In the genomic region with DNA sequence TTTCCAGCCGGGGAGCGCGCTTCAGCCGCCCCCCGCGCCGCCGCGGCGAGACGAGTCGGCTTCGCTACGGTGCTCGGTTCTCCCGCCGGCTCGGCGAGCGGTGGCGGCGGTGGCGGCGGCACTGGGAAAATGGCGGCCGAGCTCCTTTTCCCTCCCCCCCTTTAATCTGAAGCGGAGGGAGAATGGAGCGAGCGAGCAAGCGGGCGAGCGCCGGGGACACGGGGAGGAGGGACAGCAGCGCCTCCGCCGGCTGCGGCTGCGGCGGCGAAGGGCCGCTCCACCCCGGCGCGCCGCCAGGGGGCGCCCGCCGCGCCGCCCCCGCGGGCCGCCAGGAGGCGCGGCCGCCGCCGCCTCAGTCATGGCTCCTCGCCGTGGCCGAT, we compare ENCODE assay signal across 8 cellular contexts. TPM values are rescaled to one million over a fixed set of nuclear protein-coding genes. Genes with fewer than 3 reads are reported as not detected.
DNase-seq lines count a peak whose midpoint lies in the region; FAIRE-seq and TF ChIP-seq lines count a peak whose summit lies in the region.

A gene with protein sequence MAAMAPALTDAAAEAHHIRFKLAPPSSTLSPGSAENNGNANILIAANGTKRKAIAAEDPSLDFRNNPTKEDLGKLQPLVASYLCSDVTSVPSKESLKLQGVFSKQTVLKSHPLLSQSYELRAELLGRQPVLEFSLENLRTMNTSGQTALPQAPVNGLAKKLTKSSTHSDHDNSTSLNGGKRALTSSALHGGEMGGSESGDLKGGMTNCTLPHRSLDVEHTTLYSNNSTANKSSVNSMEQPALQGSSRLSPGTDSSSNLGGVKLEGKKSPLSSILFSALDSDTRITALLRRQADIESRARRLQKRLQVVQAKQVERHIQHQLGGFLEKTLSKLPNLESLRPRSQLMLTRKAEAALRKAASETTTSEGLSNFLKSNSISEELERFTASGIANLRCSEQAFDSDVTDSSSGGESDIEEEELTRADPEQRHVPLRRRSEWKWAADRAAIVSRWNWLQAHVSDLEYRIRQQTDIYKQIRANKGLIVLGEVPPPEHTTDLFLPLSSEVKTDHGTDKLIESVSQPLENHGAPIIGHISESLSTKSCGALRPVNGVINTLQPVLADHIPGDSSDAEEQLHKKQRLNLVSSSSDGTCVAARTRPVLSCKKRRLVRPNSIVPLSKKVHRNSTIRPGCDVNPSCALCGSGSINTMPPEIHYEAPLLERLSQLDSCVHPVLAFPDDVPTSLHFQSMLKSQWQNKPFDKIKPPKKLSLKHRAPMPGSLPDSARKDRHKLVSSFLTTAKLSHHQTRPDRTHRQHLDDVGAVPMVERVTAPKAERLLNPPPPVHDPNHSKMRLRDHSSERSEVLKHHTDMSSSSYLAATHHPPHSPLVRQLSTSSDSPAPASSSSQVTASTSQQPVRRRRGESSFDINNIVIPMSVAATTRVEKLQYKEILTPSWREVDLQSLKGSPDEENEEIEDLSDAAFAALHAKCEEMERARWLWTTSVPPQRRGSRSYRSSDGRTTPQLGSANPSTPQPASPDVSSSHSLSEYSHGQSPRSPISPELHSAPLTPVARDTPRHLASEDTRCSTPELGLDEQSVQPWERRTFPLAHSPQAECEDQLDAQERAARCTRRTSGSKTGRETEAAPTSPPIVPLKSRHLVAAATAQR (N-terminal part only) (minus strand): TSS at position 184 of the 380 bp plus-strand sequence. CDS start 21,286 bp downstream, outside the sequence.

- peak within 1 kb of the TSS; percentile 98 for H3K4me2 ChIP-seq in endothelial cell of umbilical vein (ENCODE audit: insufficient read depth, low read length)

- POLR2A ChIA-PET in endothelial cell of umbilical vein (lab: Charles Lee) = interaction anchor here (0.6 to 0.7 kb wide), 2 partner anchors 18 to 42 kb away, joined by 3 to 4 read pairs; no protein-coding TSS in a partner anchor

- H4K20me1 ChIP-seq in endothelial cell of umbilical vein (replicated peaks; ENCODE audit: control insufficient read depth, extremely low read depth, insufficient read depth, low read length) = peaks cover 15% of the 10 kb centered on the region

- H3K4me1 ChIP-seq in endothelial cell of umbilical vein (ENCODE audit: control insufficient read depth, extremely low read depth, insufficient read depth, low read length) (peaks cover 26% of the 10 kb centered on the region), mononuclear cell (ENCODE audit: insufficient read depth, low read length) (peaks cover 55% of the 10 kb centered on the region)

- FAIRE-seq in HTR-8/SVneo (lab: Jason Lieb, UNC) (peak; percentile 33), endothelial cell of umbilical vein (lab: Jason Lieb, UNC) (no peak)

- H3K36me3 ChIP-seq in endothelial cell of umbilical vein (ENCODE audit: control insufficient read depth in 2 of 2, extremely low read depth in 1 of 2, insufficient read depth in 2 of 2, low read length in 2 of 2) = no peaks in the 10 kb centered on the region

- H3K9me1 ChIP-seq in endothelial cell of umbilical vein (replicated peaks; ENCODE audit: control insufficient read depth, extremely low read depth, insufficient read depth, low read length) = no peaks in the 10 kb centered on the region

- DNase-seq in COR-L47 (lab: John Stamatoyannopoulos, UW) (peak; percentile 87), GM20000 (ENCODE audit: low spot score) (peak; percentile 98), HTR-8/SVneo (ENCODE audit: insufficient read length, low spot score) (peak; percentile 92), NOMO-1 treated with dmso at 0.1 percent for 144 hours (lab: John Stamatoyannopoulos, UW; ENCODE audit: unreplicated experiment) (peak; percentile 82), endothelial cell of umbilical vein (ENCODE audit: low read depth, low spot score) (peak; percentile 87)
- peak; percentile 80 for DNase-seq in activated CD8-positive, alpha-beta memory T cell treated with anti-CD3 and anti-CD28 coated beads, Interleukin-2, amount 50 U/mL, for 4 hours
- peak; percentile 50 to 76 for DNase-seq in stimulated activated CD8-positive, alpha-beta memory T cell treated with anti-CD3 and anti-CD28 coated beads, Interleukin-4, amount 100 ng/mL, for 1 hour (ENCODE audit: low read depth in 2 of 2, low spot score in 1 of 2)

- peaks cover 60% of the 10 kb centered on the region for H3K79me2 ChIP-seq in endothelial cell of umbilical vein (ENCODE audit: control insufficient read depth, insufficient read depth, low read length)

- TF ChIP-seq POLR2A in endothelial cell of umbilical vein (IDR thresholded peaks at IDR 0.05; ENCODE audit: low read depth, low read length) = peak; percentile 17

- dilution Hi-C loops in endothelial cell of umbilical vein (cut with MboI; ENCODE audit: extremely low pct_ligation_motif_present, low sequenced_read_pairs) = no loop called here

- H3K4me3 ChIP-seq in endothelial cell of umbilical vein (replicated peaks in 1 of 3; ENCODE audit: insufficient read depth in 1 of 3, low read depth in 1 of 3, low read length in 3 of 3) (peak within 1 kb of the TSS; percentile 90 to 98 (median 91)), mononuclear cell (ENCODE audit: low read length) (peak within 1 kb of the TSS; percentile 88)

- CTCF ChIA-PET in endothelial cell of umbilical vein (lab: Charles Lee) = interaction anchor here (0.5 to 3.2 kb wide), 64 partner anchors 9 to 1038 kb away, joined by 3 to 72 read pairs (median 5); no protein-coding TSS in a partner anchor

- H3K27ac ChIP-seq in endothelial cell of umbilical vein (ENCODE audit: insufficient read depth, low read depth, low read length) = peak within 1 kb of the TSS; percentile 70

- no peaks in the 10 kb centered on the region for H3K9me3 ChIP-seq in endothelial cell of umbilical vein (replicated peaks; ENCODE audit: control insufficient read depth, insufficient read depth, low read length)
- no peaks in the 10 kb centered on the region for H3K9me3 ChIP-seq in mononuclear cell (ENCODE audit: low read depth, low read length)

- no TSS peak for BruUV-seq in endothelial cell of umbilical vein (replicated peaks; lab: Mats Ljungman, UMichigan)

- TF ChIP-seq CTCF in GM20000 (IDR thresholded peaks at IDR 0.05; ENCODE audit: extremely low read depth, missing control alignments) (peak; percentile 98), endothelial cell of umbilical vein (IDR thresholded peaks at IDR 0.05; ENCODE audit: extremely low read depth in 1 of 2, insufficient read depth in 1 of 2, low read depth in 1 of 2, low read length in 2 of 2) (peak; percentile 59 to 70)

- H3K27me3 ChIP-seq in endothelial cell of umbilical vein (ENCODE audit: control insufficient read depth in 2 of 2, insufficient read depth in 2 of 2, low read length in 2 of 2) (no peaks in the 10 kb centered on the region), mononuclear cell (ENCODE audit: insufficient read depth, low read length) (no peaks in the 10 kb centered on the region)

- peak within 1 kb of the TSS; percentile 71 for H2AFZ ChIP-seq in endothelial cell of umbilical vein (ENCODE audit: low read depth, low read length)

- peak within 1 kb of the TSS; percentile 91 for H3K9ac ChIP-seq in endothelial cell of umbilical vein (replicated peaks; ENCODE audit: extremely low read depth, insufficient read depth, low read length)

- intact Hi-C loops in endothelial cell of umbilical vein (cut with micrococcal nuclease) = loop anchor here (5.0 to 10.0 kb wide), 4 partner anchors 36 to 191 kb away; no protein-coding TSS in a partner anchor

TF ChIP-seq in endothelial cell of umbilical vein, 7 proteins besides CTCF, POLR2A, EP300 and RAD21:
- TF ChIP-seq EZH2 (IDR thresholded peaks at IDR 0.05; ENCODE audit: borderline replicate concordance, low read depth, low read length, severe bottlenecking) (no peak), FOS (IDR thresholded peaks at IDR 0.05; ENCODE audit: borderline replicate concordance, insufficient read depth, low read length) (no peak), JUN (IDR thresholded peaks at IDR 0.05; ENCODE audit: borderline replicate concordance, insufficient read depth, insufficient read length, low read depth) (no peak), GATA2 (IDR thresholded peaks at IDR 0.05; ENCODE audit: insufficient read depth, insufficient read length, low read depth, low read length) (no peak), MYC (IDR thresholded peaks at IDR 0.05; ENCODE audit: low read depth, low read length) (no peak), POLR2AphosphoS5 (IDR thresholded peaks at IDR 0.05; ENCODE audit: insufficient read depth, low read depth, low read length) (no peak)
- TF ChIP-seq, protein P1, sequence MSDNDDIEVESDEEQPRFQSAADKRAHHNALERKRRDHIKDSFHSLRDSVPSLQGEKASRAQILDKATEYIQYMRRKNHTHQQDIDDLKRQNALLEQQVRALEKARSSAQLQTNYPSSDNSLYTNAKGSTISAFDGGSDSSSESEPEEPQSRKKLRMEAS (IDR thresholded peaks at IDR 0.05; ENCODE audit: insufficient read depth, insufficient read length) = no peak

RNA-seq across cellular contexts. Expression of the gene that starts here (rescaled TPM):
- total RNA-seq in endothelial cell of umbilical vein (74.0 and 90.8 TPM in 2 replicates), mononuclear cell (216 TPM)
- polyA plus RNA-seq in endothelial cell of umbilical vein = 19.5 and 29.1 TPM in 2 replicates
- polyA plus RNA-seq in endothelial cell of umbilical vein (2011; cell fraction: cytosol; rRNA removed) = 20.0 and 22.0 TPM in 2 replicates
- polyA plus RNA-seq in endothelial cell of umbilical vein (2011; cell fraction: nucleus; rRNA removed) = 103 and 121 TPM in 2 replicates
- polyA plus RNA-seq in endothelial cell of umbilical vein (2012) = 19.9 and 21.0 TPM in 2 replicates
- polyA minus RNA-seq in endothelial cell of umbilical vein = 150 and 165 TPM in 2 replicates
- polyA minus RNA-seq in endothelial cell of umbilical vein (2011; cell fraction: cytosol; rRNA and poly(A)+ RNA removed) = 38.2 TPM
- 250 and 333 TPM in 2 replicates for polyA minus RNA-seq in endothelial cell of umbilical vein (2011; cell fraction: nucleus; rRNA and poly(A)+ RNA removed)

Comparison
In these comparisons a context has a peak if more than half of its experiments do, and no peak if none do; other contexts are left out.
1. Peak in every context shown above with its lines: DNase-seq, H3K4me3 ChIP-seq and H3K27ac ChIP-seq.